ENCODE assay signal across 8 cellular contexts in the genomic region with DNA sequence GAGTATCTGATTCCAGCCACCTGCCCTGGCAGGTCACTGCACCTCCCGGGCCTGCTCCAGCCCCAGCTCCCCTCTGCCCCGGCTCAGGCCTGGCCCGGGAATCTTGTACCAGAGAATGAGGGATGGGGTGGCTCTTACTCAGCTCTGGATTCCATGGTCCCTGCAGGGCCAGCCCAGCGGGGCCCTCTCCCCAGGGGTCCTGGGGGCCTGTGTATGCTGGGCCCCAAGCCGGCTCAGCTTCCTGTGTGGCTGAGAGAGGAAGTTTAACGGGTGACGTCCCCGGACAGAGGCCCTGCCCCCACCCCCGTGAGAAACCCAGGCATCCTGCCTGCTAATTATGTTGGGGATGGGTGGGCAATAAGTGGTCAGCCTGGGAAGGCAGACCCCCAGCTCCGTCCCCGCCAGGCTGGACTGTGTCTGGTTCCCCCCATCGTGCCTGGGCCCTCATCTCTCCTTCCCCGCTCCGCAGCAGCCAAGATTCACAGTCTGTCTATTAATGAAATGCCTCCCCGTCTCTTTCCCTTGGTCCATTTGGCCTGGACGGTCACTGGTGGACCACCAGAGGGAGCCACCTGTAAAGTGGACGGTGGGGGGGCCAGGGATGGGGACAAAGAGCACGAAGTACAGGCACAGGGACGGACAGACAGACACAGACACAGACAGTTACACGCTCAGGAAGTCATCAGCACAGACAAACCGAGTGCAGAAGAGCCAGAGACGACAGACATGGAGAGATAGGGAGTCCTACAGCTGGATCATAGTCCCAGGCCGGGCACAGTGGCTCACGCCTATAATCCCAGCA.
DNase-seq lines count a peak whose midpoint lies in the region; ATAC-seq and TF ChIP-seq lines count a peak whose summit lies in the region.

A gene with protein sequence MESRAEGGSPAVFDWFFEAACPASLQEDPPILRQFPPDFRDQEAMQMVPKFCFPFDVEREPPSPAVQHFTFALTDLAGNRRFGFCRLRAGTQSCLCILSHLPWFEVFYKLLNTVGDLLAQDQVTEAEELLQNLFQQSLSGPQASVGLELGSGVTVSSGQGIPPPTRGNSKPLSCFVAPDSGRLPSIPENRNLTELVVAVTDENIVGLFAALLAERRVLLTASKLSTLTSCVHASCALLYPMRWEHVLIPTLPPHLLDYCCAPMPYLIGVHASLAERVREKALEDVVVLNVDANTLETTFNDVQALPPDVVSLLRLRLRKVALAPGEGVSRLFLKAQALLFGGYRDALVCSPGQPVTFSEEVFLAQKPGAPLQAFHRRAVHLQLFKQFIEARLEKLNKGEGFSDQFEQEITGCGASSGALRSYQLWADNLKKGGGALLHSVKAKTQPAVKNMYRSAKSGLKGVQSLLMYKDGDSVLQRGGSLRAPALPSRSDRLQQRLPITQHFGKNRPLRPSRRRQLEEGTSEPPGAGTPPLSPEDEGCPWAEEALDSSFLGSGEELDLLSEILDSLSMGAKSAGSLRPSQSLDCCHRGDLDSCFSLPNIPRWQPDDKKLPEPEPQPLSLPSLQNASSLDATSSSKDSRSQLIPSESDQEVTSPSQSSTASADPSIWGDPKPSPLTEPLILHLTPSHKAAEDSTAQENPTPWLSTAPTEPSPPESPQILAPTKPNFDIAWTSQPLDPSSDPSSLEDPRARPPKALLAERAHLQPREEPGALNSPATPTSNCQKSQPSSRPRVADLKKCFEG (minus strand): TSS at position 247 of the 802 bp plus-strand sequence. CDS start 92 bp downstream, at position 155.

- H3K4me3 Mint-ChIP-seq in stimulated activated naive CD8-positive, alpha-beta T cell treated with anti-CD3 and anti-CD28 coated beads, Interleukin-15, amount 100 ng/mL, for 72 hours = peak within 1 kb of the TSS; percentile 83 to 93

- peak; percentile 87 for TF ChIP-seq POLR2A in GM18505 (IDR thresholded peaks at IDR 0.05; ENCODE audit: borderline replicate concordance, extremely low read depth, insufficient read depth, insufficient read length)

- peak within 1 kb of the TSS; percentile 96 to 97 for H3K27ac Mint-ChIP-seq in stimulated activated naive CD8-positive, alpha-beta T cell treated with anti-CD3 and anti-CD28 coated beads, Interleukin-15, amount 100 ng/mL, for 72 hours

- no peak within 1 kb of the TSS for H3K27ac ChIP-seq in VCaP

- peak in 1 of 2 donors; percentile 16 for DNase-seq in cardiac fibroblast (ENCODE audit: low read depth in 2 of 2)
- peak; percentile 57 for DNase-seq in midbrain (lab: John Stamatoyannopoulos, UW)
- peak; percentile 67 to 79 for DNase-seq in stimulated activated naive CD8-positive, alpha-beta T cell treated with anti-CD3 and anti-CD28 coated beads, Interleukin-15, amount 100 ng/mL, for 72 hours

- TF ChIP-seq CTCF in VCaP (conservative IDR thresholded peaks at IDR 0.05) (peak; percentile 39), cardiac fibroblast (IDR thresholded peaks at IDR 0.05; ENCODE audit: low read depth, low read length) (peak; percentile 55)

- H3K9me3 Mint-ChIP-seq in stimulated activated naive CD8-positive, alpha-beta T cell treated with anti-CD3 and anti-CD28 coated beads, Interleukin-15, amount 100 ng/mL, for 72 hours = no peaks in the 10 kb centered on the region

- H3K4me1 Mint-ChIP-seq in stimulated activated naive CD8-positive, alpha-beta T cell treated with anti-CD3 and anti-CD28 coated beads, Interleukin-15, amount 100 ng/mL, for 72 hours = peaks cover 39% of the 10 kb centered on the region

- no peaks in the 10 kb centered on the region for H3K27me3 Mint-ChIP-seq in stimulated activated naive CD8-positive, alpha-beta T cell treated with anti-CD3 and anti-CD28 coated beads, Interleukin-15, amount 100 ng/mL, for 72 hours

- no peak for ATAC-seq in GM18505 (IDR thresholded peaks at IDR 0.05; ENCODE audit: unreplicated experiment)
- ATAC-seq in HG03354 (IDR thresholded peaks at IDR 0.05; ENCODE audit: poor library complexity, severe bottlenecking, unreplicated experiment) = peak; percentile 72
- peak; percentile 94 for ATAC-seq in stimulated activated naive CD8-positive, alpha-beta T cell treated with anti-CD3 and anti-CD28 coated beads, Interleukin-15, amount 100 ng/mL, for 72 hours
- no peak for ATAC-seq in HG03378 (IDR thresholded peaks at IDR 0.05; ENCODE audit: unreplicated experiment)
- no peak for ATAC-seq in HG03135 (IDR thresholded peaks at IDR 0.05; ENCODE audit: unreplicated experiment)

- H3K4me3 ChIP-seq in cardiac fibroblast (replicated peaks in 1 of 2; ENCODE audit: low read depth in 2 of 2, low read length in 2 of 2) = no peak within 1 kb of the TSS

Comparison
In these comparisons a context has a peak if more than half of its experiments do, and no peak if none do; other contexts are left out.
1. ATAC-seq: peak in HG03354 (single experiment) and stimulated activated naive CD8-positive, alpha-beta T cell treated with anti-CD3 and anti-CD28 coated beads, Interleukin-15, amount 100 ng/mL, for 72 hours (single experiment); none in GM18505 (single experiment), HG03378 (single experiment) and HG03135 (single experiment).